1 cellular context compared by ENCODE assay signal in the genomic region with DNA sequence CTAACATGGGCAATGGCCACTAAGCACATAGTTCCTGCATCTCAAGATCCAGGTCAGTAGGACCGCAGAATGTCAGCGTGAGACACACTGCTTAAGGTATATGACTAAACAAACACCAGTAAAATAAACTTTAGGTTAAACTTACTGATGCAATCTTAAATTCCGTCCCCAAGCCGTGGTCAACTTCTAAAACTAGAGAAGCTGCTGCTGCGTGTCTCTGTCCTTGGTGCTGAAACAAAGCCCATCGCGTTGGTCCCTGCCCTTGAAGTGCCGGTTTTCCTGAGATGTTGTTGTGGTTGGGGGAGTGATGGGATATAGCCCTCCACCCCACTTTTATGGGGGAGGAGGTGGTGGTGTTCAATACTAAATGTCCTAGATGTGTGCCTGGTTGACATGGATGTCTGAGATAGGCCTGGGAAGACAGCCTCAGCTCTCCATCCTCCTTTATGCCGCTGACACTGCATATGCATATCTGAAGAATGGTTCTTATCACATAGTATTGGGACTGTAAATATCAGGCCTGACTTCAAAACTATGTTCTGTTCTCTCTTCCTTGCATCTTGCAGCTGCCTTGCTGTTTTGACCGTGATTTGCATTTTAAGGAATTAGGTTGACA.
TF ChIP-seq lines count a peak whose summit lies in the region.

No MANE protein-coding gene starts in this region.

TF ChIP-seq in WTC11, 78 proteins besides CTCF, POLR2A, EP300 and RAD21 (continued from another document and continues in another):
- TF ChIP-seq, protein P1, sequence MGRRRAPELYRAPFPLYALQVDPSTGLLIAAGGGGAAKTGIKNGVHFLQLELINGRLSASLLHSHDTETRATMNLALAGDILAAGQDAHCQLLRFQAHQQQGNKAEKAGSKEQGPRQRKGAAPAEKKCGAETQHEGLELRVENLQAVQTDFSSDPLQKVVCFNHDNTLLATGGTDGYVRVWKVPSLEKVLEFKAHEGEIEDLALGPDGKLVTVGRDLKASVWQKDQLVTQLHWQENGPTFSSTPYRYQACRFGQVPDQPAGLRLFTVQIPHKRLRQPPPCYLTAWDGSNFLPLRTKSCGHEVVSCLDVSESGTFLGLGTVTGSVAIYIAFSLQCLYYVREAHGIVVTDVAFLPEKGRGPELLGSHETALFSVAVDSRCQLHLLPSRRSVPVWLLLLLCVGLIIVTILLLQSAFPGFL (CRISPR knock-in tag; IDR thresholded peaks at IDR 0.05; ENCODE audit: borderline replicate concordance), result no peak
- TF ChIP-seq, protein P2, sequence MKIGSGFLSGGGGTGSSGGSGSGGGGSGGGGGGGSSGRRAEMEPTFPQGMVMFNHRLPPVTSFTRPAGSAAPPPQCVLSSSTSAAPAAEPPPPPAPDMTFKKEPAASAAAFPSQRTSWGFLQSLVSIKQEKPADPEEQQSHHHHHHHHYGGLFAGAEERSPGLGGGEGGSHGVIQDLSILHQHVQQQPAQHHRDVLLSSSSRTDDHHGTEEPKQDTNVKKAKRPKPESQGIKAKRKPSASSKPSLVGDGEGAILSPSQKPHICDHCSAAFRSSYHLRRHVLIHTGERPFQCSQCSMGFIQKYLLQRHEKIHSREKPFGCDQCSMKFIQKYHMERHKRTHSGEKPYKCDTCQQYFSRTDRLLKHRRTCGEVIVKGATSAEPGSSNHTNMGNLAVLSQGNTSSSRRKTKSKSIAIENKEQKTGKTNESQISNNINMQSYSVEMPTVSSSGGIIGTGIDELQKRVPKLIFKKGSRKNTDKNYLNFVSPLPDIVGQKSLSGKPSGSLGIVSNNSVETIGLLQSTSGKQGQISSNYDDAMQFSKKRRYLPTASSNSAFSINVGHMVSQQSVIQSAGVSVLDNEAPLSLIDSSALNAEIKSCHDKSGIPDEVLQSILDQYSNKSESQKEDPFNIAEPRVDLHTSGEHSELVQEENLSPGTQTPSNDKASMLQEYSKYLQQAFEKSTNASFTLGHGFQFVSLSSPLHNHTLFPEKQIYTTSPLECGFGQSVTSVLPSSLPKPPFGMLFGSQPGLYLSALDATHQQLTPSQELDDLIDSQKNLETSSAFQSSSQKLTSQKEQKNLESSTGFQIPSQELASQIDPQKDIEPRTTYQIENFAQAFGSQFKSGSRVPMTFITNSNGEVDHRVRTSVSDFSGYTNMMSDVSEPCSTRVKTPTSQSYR (CRISPR knock-in tag; IDR thresholded peaks at IDR 0.05), result 0 out of 2 replicates have a peak, but pooled peaks have one; percentile 47
- TF ChIP-seq ZNF121 (CRISPR knock-in tag; IDR thresholded peaks at IDR 0.05), result no peak
- no peak for TF ChIP-seq SP1 (CRISPR knock-in tag; conservative IDR thresholded peaks at IDR 0.05)
- TF ChIP-seq, protein P3, sequence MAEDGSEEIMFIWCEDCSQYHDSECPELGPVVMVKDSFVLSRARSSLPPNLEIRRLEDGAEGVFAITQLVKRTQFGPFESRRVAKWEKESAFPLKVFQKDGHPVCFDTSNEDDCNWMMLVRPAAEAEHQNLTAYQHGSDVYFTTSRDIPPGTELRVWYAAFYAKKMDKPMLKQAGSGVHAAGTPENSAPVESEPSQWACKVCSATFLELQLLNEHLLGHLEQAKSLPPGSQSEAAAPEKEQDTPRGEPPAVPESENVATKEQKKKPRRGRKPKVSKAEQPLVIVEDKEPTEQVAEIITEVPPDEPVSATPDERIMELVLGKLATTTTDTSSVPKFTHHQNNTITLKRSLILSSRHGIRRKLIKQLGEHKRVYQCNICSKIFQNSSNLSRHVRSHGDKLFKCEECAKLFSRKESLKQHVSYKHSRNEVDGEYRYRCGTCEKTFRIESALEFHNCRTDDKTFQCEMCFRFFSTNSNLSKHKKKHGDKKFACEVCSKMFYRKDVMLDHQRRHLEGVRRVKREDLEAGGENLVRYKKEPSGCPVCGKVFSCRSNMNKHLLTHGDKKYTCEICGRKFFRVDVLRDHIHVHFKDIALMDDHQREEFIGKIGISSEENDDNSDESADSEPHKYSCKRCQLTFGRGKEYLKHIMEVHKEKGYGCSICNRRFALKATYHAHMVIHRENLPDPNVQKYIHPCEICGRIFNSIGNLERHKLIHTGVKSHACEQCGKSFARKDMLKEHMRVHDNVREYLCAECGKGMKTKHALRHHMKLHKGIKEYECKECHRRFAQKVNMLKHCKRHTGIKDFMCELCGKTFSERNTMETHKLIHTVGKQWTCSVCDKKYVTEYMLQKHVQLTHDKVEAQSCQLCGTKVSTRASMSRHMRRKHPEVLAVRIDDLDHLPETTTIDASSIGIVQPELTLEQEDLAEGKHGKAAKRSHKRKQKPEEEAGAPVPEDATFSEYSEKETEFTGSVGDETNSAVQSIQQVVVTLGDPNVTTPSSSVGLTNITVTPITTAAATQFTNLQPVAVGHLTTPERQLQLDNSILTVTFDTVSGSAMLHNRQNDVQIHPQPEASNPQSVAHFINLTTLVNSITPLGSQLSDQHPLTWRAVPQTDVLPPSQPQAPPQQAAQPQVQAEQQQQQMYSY (CRISPR knock-in tag; IDR thresholded peaks at IDR 0.05), result no peak
- no peak for TF ChIP-seq TP53 (CRISPR knock-in tag; IDR thresholded peaks at IDR 0.05)
- TF ChIP-seq, protein P4, sequence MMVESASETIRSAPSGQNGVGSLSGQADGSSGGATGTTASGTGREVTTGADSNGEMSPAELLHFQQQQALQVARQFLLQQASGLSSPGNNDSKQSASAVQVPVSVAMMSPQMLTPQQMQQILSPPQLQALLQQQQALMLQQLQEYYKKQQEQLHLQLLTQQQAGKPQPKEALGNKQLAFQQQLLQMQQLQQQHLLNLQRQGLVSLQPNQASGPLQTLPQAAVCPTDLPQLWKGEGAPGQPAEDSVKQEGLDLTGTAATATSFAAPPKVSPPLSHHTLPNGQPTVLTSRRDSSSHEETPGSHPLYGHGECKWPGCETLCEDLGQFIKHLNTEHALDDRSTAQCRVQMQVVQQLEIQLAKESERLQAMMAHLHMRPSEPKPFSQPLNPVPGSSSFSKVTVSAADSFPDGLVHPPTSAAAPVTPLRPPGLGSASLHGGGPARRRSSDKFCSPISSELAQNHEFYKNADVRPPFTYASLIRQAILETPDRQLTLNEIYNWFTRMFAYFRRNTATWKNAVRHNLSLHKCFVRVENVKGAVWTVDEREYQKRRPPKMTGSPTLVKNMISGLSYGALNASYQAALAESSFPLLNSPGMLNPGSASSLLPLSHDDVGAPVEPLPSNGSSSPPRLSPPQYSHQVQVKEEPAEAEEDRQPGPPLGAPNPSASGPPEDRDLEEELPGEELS (CRISPR knock-in tag; IDR thresholded peaks at IDR 0.05), result peak; percentile 81
- TF ChIP-seq CBFB (CRISPR knock-in tag; IDR thresholded peaks at IDR 0.05; ENCODE audit: low read depth), result no peak
- TF ChIP-seq NFE2L1 (CRISPR knock-in tag; IDR thresholded peaks at IDR 0.05), result peak; percentile 73; the same call in 1 of the 2 replicates
- TF ChIP-seq ZNF138 (CRISPR knock-in tag; conservative IDR thresholded peaks at IDR 0.05), result no peak
- TF ChIP-seq, protein P5, sequence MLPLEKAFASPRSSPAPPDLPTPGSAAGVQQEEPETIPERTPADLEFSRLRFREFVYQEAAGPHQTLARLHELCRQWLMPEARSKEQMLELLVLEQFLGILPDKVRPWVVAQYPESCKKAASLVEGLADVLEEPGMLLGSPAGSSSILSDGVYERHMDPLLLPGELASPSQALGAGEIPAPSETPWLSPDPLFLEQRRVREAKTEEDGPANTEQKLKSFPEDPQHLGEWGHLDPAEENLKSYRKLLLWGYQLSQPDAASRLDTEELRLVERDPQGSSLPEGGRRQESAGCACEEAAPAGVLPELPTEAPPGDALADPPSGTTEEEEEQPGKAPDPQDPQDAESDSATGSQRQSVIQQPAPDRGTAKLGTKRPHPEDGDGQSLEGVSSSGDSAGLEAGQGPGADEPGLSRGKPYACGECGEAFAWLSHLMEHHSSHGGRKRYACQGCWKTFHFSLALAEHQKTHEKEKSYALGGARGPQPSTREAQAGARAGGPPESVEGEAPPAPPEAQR (CRISPR knock-in tag; IDR thresholded peaks at IDR 0.05), result no peak
- TF ChIP-seq, protein P6, sequence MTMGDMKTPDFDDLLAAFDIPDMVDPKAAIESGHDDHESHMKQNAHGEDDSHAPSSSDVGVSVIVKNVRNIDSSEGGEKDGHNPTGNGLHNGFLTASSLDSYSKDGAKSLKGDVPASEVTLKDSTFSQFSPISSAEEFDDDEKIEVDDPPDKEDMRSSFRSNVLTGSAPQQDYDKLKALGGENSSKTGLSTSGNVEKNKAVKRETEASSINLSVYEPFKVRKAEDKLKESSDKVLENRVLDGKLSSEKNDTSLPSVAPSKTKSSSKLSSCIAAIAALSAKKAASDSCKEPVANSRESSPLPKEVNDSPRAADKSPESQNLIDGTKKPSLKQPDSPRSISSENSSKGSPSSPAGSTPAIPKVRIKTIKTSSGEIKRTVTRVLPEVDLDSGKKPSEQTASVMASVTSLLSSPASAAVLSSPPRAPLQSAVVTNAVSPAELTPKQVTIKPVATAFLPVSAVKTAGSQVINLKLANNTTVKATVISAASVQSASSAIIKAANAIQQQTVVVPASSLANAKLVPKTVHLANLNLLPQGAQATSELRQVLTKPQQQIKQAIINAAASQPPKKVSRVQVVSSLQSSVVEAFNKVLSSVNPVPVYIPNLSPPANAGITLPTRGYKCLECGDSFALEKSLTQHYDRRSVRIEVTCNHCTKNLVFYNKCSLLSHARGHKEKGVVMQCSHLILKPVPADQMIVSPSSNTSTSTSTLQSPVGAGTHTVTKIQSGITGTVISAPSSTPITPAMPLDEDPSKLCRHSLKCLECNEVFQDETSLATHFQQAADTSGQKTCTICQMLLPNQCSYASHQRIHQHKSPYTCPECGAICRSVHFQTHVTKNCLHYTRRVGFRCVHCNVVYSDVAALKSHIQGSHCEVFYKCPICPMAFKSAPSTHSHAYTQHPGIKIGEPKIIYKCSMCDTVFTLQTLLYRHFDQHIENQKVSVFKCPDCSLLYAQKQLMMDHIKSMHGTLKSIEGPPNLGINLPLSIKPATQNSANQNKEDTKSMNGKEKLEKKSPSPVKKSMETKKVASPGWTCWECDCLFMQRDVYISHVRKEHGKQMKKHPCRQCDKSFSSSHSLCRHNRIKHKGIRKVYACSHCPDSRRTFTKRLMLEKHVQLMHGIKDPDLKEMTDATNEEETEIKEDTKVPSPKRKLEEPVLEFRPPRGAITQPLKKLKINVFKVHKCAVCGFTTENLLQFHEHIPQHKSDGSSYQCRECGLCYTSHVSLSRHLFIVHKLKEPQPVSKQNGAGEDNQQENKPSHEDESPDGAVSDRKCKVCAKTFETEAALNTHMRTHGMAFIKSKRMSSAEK (CRISPR knock-in tag; IDR thresholded peaks at IDR 0.05; ENCODE audit: borderline replicate concordance), result no peak
- TF ChIP-seq SOX15 (CRISPR knock-in tag; IDR thresholded peaks at IDR 0.05), result no peak
- peak; percentile 87; the same call in 1 of the 2 replicates for TF ChIP-seq TEAD4 (CRISPR knock-in tag; IDR thresholded peaks at IDR 0.05)
- TF ChIP-seq SMAD3 (CRISPR knock-in tag; IDR thresholded peaks at IDR 0.05; ENCODE audit: borderline replicate concordance), result 0 out of 2 replicates have a peak, but pooled peaks have one; percentile 51
- TF ChIP-seq, protein P7, sequence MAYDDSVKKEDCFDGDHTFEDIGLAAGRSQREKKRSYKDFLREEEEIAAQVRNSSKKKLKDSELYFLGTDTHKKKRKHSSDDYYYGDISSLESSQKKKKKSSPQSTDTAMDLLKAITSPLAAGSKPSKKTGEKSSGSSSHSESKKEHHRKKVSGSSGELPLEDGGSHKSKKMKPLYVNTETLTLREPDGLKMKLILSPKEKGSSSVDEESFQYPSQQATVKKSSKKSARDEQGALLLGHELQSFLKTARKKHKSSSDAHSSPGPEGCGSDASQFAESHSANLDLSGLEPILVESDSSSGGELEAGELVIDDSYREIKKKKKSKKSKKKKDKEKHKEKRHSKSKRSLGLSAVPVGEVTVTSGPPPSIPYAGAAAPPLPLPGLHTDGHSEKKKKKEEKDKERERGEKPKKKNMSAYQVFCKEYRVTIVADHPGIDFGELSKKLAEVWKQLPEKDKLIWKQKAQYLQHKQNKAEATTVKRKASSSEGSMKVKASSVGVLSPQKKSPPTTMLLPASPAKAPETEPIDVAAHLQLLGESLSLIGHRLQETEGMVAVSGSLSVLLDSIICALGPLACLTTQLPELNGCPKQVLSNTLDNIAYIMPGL (CRISPR knock-in tag; IDR thresholded peaks at IDR 0.05), result no peak
- TF ChIP-seq, protein P8, sequence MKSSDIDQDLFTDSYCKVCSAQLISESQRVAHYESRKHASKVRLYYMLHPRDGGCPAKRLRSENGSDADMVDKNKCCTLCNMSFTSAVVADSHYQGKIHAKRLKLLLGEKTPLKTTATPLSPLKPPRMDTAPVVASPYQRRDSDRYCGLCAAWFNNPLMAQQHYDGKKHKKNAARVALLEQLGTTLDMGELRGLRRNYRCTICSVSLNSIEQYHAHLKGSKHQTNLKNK (CRISPR knock-in tag; IDR thresholded peaks at IDR 0.05), result no peak
- no peak for TF ChIP-seq ZNF423 (CRISPR knock-in tag; IDR thresholded peaks at IDR 0.05)
- TF ChIP-seq JAZF1 (CRISPR knock-in tag; IDR thresholded peaks at IDR 0.05), result no peak
- TF ChIP-seq, protein P9, sequence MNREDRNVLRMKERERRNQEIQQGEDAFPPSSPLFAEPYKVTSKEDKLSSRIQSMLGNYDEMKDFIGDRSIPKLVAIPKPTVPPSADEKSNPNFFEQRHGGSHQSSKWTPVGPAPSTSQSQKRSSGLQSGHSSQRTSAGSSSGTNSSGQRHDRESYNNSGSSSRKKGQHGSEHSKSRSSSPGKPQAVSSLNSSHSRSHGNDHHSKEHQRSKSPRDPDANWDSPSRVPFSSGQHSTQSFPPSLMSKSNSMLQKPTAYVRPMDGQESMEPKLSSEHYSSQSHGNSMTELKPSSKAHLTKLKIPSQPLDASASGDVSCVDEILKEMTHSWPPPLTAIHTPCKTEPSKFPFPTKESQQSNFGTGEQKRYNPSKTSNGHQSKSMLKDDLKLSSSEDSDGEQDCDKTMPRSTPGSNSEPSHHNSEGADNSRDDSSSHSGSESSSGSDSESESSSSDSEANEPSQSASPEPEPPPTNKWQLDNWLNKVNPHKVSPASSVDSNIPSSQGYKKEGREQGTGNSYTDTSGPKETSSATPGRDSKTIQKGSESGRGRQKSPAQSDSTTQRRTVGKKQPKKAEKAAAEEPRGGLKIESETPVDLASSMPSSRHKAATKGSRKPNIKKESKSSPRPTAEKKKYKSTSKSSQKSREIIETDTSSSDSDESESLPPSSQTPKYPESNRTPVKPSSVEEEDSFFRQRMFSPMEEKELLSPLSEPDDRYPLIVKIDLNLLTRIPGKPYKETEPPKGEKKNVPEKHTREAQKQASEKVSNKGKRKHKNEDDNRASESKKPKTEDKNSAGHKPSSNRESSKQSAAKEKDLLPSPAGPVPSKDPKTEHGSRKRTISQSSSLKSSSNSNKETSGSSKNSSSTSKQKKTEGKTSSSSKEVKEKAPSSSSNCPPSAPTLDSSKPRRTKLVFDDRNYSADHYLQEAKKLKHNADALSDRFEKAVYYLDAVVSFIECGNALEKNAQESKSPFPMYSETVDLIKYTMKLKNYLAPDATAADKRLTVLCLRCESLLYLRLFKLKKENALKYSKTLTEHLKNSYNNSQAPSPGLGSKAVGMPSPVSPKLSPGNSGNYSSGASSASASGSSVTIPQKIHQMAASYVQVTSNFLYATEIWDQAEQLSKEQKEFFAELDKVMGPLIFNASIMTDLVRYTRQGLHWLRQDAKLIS (CRISPR knock-in tag; IDR thresholded peaks at IDR 0.05; ENCODE audit: borderline replicate concordance), result no peak
- TF ChIP-seq, protein P10, sequence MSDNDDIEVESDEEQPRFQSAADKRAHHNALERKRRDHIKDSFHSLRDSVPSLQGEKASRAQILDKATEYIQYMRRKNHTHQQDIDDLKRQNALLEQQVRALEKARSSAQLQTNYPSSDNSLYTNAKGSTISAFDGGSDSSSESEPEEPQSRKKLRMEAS (CRISPR knock-in tag; IDR thresholded peaks at IDR 0.05), result peak; percentile 47; the same call in 1 of the 2 replicates
- TF ChIP-seq ZNF232 (CRISPR knock-in tag; IDR thresholded peaks at IDR 0.05), result no peak
- no peak for TF ChIP-seq NFATC4 (CRISPR knock-in tag; IDR thresholded peaks at IDR 0.05)
- TF ChIP-seq, protein P11, sequence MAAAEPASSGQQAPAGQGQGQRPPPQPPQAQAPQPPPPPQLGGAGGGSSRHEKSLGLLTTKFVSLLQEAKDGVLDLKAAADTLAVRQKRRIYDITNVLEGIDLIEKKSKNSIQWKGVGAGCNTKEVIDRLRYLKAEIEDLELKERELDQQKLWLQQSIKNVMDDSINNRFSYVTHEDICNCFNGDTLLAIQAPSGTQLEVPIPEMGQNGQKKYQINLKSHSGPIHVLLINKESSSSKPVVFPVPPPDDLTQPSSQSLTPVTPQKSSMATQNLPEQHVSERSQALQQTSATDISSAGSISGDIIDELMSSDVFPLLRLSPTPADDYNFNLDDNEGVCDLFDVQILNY (CRISPR knock-in tag; IDR thresholded peaks at IDR 0.05), result no peak
- no peak for TF ChIP-seq NR2C2 (CRISPR knock-in tag; IDR thresholded peaks at IDR 0.05)
